In genomic region chr20:35275741-35276251, GRCh38 we compare ENCODE assay signal across 16 cellular contexts. TPM values are rescaled to one million over a fixed set of nuclear protein-coding genes. Genes with fewer than 3 reads are reported as not detected.
A peak's percentile ranks its signal among the peaks of the same experiment; 100 is the strongest.
DNase-seq lines count a peak whose midpoint lies in the region; ATAC-seq lines count a peak whose summit lies in the region.
"Had no signal": no experiment of that assay in that cellular context is flagged by ENCODE, and none has a peak within 500 bp of the region (broad histone marks: within the 10 kb centered on the region; RNA-seq: fewer than 3 reads in every experiment).

No MANE protein-coding gene starts in this region.

- no peaks in the 10 kb centered on the region for H4K20me1 ChIP-seq in GM23248 (ENCODE audit: insufficient read depth)

- H3K79me2 ChIP-seq in GM23248 (ENCODE audit: insufficient read depth): peaks cover 34% of the 10 kb centered on the region

- peaks cover 21% of the 10 kb centered on the region; the same call in 1 of the 2 replicates for H3K4me1 ChIP-seq in GM23248 (ENCODE audit: insufficient read depth)
- peaks cover 11 to 18% of the 10 kb centered on the region in 2 donors for H3K4me1 ChIP-seq in naive thymus-derived CD4-positive, alpha-beta T cell (ENCODE audit: control insufficient read depth in 2 of 2, insufficient read depth in 2 of 2, low read length in 2 of 2)

- H3K9me2 ChIP-seq in GM23248 (ENCODE audit: insufficient read depth): no peaks in the 10 kb centered on the region

- H3K4me3 ChIP-seq in GM23248: peak overlapping the region; percentile 85; the same call in 1 of the 2 replicates
- no peak overlapping the region for H3K4me3 ChIP-seq in naive thymus-derived CD4-positive, alpha-beta T cell (ENCODE audit: low read length)

- DNase-seq in DMS 273 (lab: John Stamatoyannopoulos, UW; ENCODE audit: unreplicated experiment) (peak; percentile 25), DMS 273 treated with DMSO at 0.1 percent for 48 hours (lab: John Stamatoyannopoulos, UW) (no peak), GM23248 (no peak), DMS114 treated with DMSO at 0.1 percent for 48 hours (lab: John Stamatoyannopoulos, UW; ENCODE audit: unreplicated experiment) (no peak), NCI-H526 (lab: John Stamatoyannopoulos, UW) (no peak)
- DNase-seq in naive thymus-derived CD4-positive, alpha-beta T cell: no peak
- no peak for DNase-seq in activated CD4-positive, CD25-positive, alpha-beta regulatory T cell treated with anti-CD3 and anti-CD28 coated beads, Interleukin-2, amount 50 U/mL, for 72 hours
- DNase-seq: 8988T, NCI-H146, NCI-H524 treated with DMSO at 0.1 percent for 48 hours, nucleus accumbens, small intestine had no signal

- CTCF ChIA-PET in naive thymus-derived CD4-positive, alpha-beta T cell (lab: Charles Lee): interaction anchor here (0.6 kb wide), 1 partner anchor 170 kb away, joined by 4 read pairs; no protein-coding TSS in a partner anchor

- no peak overlapping the region for H2AFZ ChIP-seq in GM23248

- H3K9ac ChIP-seq in GM23248: peak overlapping the region; percentile 91; the same call in 1 of the 2 replicates

- H3K27me3 Mint-ChIP-seq in activated naive CD8-positive, alpha-beta T cell: no peaks in the 10 kb centered on the region
- H3K27me3 Mint-ChIP-seq in naive thymus-derived CD4-positive, alpha-beta T cell: no peaks in the 10 kb centered on the region

- POLR2A ChIA-PET in naive thymus-derived CD4-positive, alpha-beta T cell (lab: Charles Lee): no interaction called here

- no peak overlapping the region for H3K27ac Mint-ChIP-seq in activated naive CD8-positive, alpha-beta T cell
- H3K27ac Mint-ChIP-seq in naive thymus-derived CD4-positive, alpha-beta T cell: peak overlapping the region in 8 of 9 donors; percentile 6 to 99 (median 82)

- no peak overlapping the region for H3K27ac ChIP-seq in GM23248
- peak overlapping the region; percentile 96 for H3K27ac ChIP-seq in naive thymus-derived CD4-positive, alpha-beta T cell (ENCODE audit: low read depth, low read length)

- in situ Hi-C loops in GM23248 (cut with MboI): no loop called here

- peaks cover 10% of the 10 kb centered on the region for H3K36me3 Mint-ChIP-seq in activated naive CD8-positive, alpha-beta T cell
- peaks cover 4 to 22% (median 20%) of the 10 kb centered on the region in 5 donors for H3K36me3 Mint-ChIP-seq in naive thymus-derived CD4-positive, alpha-beta T cell

- WGBS in GM23248 (ENCODE audit: low coverage in 1 of 2, low lambda C conversion rate in 2 of 2, missing lambda C conversion rate in 2 of 2), 2 experiments: 90 to 93% methylated on average over 11 to 12 of the region's 12 CpGs

- H3K4me2 ChIP-seq in GM23248 (ENCODE audit: unreplicated experiment): no peak overlapping the region

- H3F3A ChIP-seq in GM23248 (ENCODE audit: insufficient read depth): peaks cover 43% of the 10 kb centered on the region

- H3K9me3 Mint-ChIP-seq in activated naive CD8-positive, alpha-beta T cell (ENCODE audit: low read depth): no peaks in the 10 kb centered on the region
- H3K9me3 Mint-ChIP-seq in naive thymus-derived CD4-positive, alpha-beta T cell: no peaks in the 10 kb centered on the region

- peaks cover 23% of the 10 kb centered on the region for H3K4me1 Mint-ChIP-seq in activated naive CD8-positive, alpha-beta T cell (ENCODE audit: low read depth)
- peaks cover 11 to 35% (median 31%) of the 10 kb centered on the region in 7 donors for H3K4me1 Mint-ChIP-seq in naive thymus-derived CD4-positive, alpha-beta T cell

- peak overlapping the region; percentile 56 for H3K4me3 Mint-ChIP-seq in activated naive CD8-positive, alpha-beta T cell
- peak overlapping the region in 8 of 10 donors; percentile 41 to 96 (median 94) for H3K4me3 Mint-ChIP-seq in naive thymus-derived CD4-positive, alpha-beta T cell

- peaks cover 9% of the 10 kb centered on the region; the same call in 1 of the 2 replicates for H3K36me3 ChIP-seq in GM23248 (ENCODE audit: low read depth)
- peaks cover 0 to 65% (median 3%) of the 10 kb centered on the region in 3 experiments for H3K36me3 ChIP-seq in naive thymus-derived CD4-positive, alpha-beta T cell (ENCODE audit: control insufficient read depth in 2 of 3, insufficient read depth in 3 of 3, low read length in 3 of 3)

- H3K9me3 ChIP-seq in GM23248 (ENCODE audit: low read depth): no peaks in the 10 kb centered on the region
- H3K9me3 ChIP-seq in naive thymus-derived CD4-positive, alpha-beta T cell (ENCODE audit: control insufficient read depth in 2 of 3, low read length in 3 of 3): no peaks in the 10 kb centered on the region
- H3K9me3 ChIP-seq: thoracic aorta had no signal

- no peak for ATAC-seq in naive thymus-derived CD4-positive, alpha-beta T cell
- ATAC-seq: left lobe of liver had no signal

- intact Hi-C loops in naive thymus-derived CD4-positive, alpha-beta T cell (cut with micrococcal nuclease): loop anchor here (2.0 to 10.0 kb wide), 6 partner anchors 183 to 913 kb away; partner anchors contain the start of genes CPNE1 (in 1 of the 2), GGT7 (in 1 of the 2), ITCH (in 1 of the 2) and NCOA6 (in 1 of the 2)

- H3K27me3 ChIP-seq in GM23248 (replicated peaks; ENCODE audit: insufficient read depth): no peaks in the 10 kb centered on the region
- no peaks in the 10 kb centered on the region for H3K27me3 ChIP-seq in naive thymus-derived CD4-positive, alpha-beta T cell (ENCODE audit: control insufficient read depth in 2 of 2, insufficient read depth in 2 of 2, low read length in 2 of 2)

RNA-seq across cellular contexts. Expression of gene MMP24OS, which starts 2.1 kb away (rescaled TPM):
- 26.8 and 30.0 TPM in 2 replicates for total RNA-seq in GM23248 (2014; rRNA removed; shearing (Covaris generic))
- polyA plus RNA-seq in GM23248 (2016; fragmentation: Nextera tagmentation; extraction: Ambion mirVana): 81.7 and 85.3 TPM in 2 replicates
- total RNA-seq in naive thymus-derived CD4-positive, alpha-beta T cell: 10 to 100 TPM; 43.8 to 88.6 (median 69.4) TPM
- 10 to 100 TPM; 12.3 to 14.0 TPM for polyA plus RNA-seq in naive thymus-derived CD4-positive, alpha-beta T cell

RNA-seq across cellular contexts. Expression of gene EIF6, which starts 8.8 kb away (rescaled TPM):
- total RNA-seq in GM23248 (2014; rRNA removed; shearing (Covaris generic)): 166 and 183 TPM in 2 replicates
- polyA plus RNA-seq in GM23248 (2016; fragmentation: Nextera tagmentation; extraction: Ambion mirVana): 245 and 247 TPM in 2 replicates
- total RNA-seq in naive thymus-derived CD4-positive, alpha-beta T cell: 100 to 1,000 TPM in 1 of 5 experiments, 10 to 100 TPM in 4; 35.4 to 117 (median 39.9) TPM
- 100 to 1,000 TPM; 141 to 150 TPM for polyA plus RNA-seq in naive thymus-derived CD4-positive, alpha-beta T cell

RNA-seq across cellular contexts. Expression of gene FAM83C, which starts 16.4 kb away (rescaled TPM):
- not detected in 2 replicates for total RNA-seq in GM23248 (2014; rRNA removed; shearing (Covaris generic))
- not detected in 2 replicates for polyA plus RNA-seq in GM23248 (2016; fragmentation: Nextera tagmentation; extraction: Ambion mirVana)
- total RNA-seq in naive thymus-derived CD4-positive, alpha-beta T cell: not detected
- not detected for polyA plus RNA-seq in naive thymus-derived CD4-positive, alpha-beta T cell
- total RNA-seq: epithelial cell of proximal tubule, left lobe of liver, thoracic aorta had no signal

RNA-seq across cellular contexts. Expression of gene MMP24, which starts 49.3 kb away (rescaled TPM):
- 7.1 and 8.5 TPM in 2 replicates for total RNA-seq in GM23248 (2014; rRNA removed; shearing (Covaris generic))
- polyA plus RNA-seq in GM23248 (2016; fragmentation: Nextera tagmentation; extraction: Ambion mirVana): 0.61 and 0.70 TPM in 2 replicates
- total RNA-seq in naive thymus-derived CD4-positive, alpha-beta T cell: under 1 TPM in 1 of 5 experiments, not detected in 4; 0.07 TPM
- under 1 TPM in 1 of 2 donors, not detected in 1; 0.08 TPM for polyA plus RNA-seq in naive thymus-derived CD4-positive, alpha-beta T cell
